2 cellular contexts compared by ENCODE assay signal in genomic region chr6:14757014-14757413, GRCh38.
A peak's percentile ranks its signal among the peaks of the same experiment; 100 is the strongest.
TF ChIP-seq lines count a peak whose summit lies in the region.

No MANE protein-coding gene starts in this region.

TF ChIP-seq in IMR-90, 13 proteins besides CTCF, POLR2A, EP300 and RAD21:
- TF ChIP-seq, protein P1, sequence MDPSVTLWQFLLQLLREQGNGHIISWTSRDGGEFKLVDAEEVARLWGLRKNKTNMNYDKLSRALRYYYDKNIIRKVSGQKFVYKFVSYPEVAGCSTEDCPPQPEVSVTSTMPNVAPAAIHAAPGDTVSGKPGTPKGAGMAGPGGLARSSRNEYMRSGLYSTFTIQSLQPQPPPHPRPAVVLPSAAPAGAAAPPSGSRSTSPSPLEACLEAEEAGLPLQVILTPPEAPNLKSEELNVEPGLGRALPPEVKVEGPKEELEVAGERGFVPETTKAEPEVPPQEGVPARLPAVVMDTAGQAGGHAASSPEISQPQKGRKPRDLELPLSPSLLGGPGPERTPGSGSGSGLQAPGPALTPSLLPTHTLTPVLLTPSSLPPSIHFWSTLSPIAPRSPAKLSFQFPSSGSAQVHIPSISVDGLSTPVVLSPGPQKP (IDR thresholded peaks at IDR 0.05; ENCODE audit: borderline replicate concordance, low read depth, low read length) = no peak
- TF ChIP-seq NFE2L2 (IDR thresholded peaks at IDR 0.05; ENCODE audit: low read depth, low read length) (no peak), RFX5 (IDR thresholded peaks at IDR 0.05; ENCODE audit: low read depth, low read length) (no peak), MAFK (IDR thresholded peaks at IDR 0.05; ENCODE audit: low read depth, low read length) (no peak), MXI1 (IDR thresholded peaks at IDR 0.05; ENCODE audit: borderline replicate concordance, low read depth, low read length) (no peak), FOS (IDR thresholded peaks at IDR 0.05; ENCODE audit: low read depth, low read length) (no peak), CHD1 (IDR thresholded peaks at IDR 0.05; ENCODE audit: low read depth, low read length) (no peak), BHLHE40 (IDR thresholded peaks at IDR 0.05; ENCODE audit: low read depth, low read length) (no peak), MAZ (IDR thresholded peaks at IDR 0.05; ENCODE audit: borderline replicate concordance, low read depth, low read length) (no peak)
TF ChIP-seq in IMR-90: peak in this region for 0.

TF ChIP-seq in H1, 55 proteins besides CTCF, POLR2A, EP300 and RAD21:
- TF ChIP-seq EZH2 (IDR thresholded peaks at IDR 0.05; ENCODE audit: low read depth, low read length, severe bottlenecking) = no peak
- TF ChIP-seq KDM1A (IDR thresholded peaks at IDR 0.05; ENCODE audit: borderline replicate concordance, low read length) = peak; percentile 76; the same call in 1 of the 2 replicates
TF ChIP-seq in H1: peak in this region for 1.
